In the genomic region with DNA sequence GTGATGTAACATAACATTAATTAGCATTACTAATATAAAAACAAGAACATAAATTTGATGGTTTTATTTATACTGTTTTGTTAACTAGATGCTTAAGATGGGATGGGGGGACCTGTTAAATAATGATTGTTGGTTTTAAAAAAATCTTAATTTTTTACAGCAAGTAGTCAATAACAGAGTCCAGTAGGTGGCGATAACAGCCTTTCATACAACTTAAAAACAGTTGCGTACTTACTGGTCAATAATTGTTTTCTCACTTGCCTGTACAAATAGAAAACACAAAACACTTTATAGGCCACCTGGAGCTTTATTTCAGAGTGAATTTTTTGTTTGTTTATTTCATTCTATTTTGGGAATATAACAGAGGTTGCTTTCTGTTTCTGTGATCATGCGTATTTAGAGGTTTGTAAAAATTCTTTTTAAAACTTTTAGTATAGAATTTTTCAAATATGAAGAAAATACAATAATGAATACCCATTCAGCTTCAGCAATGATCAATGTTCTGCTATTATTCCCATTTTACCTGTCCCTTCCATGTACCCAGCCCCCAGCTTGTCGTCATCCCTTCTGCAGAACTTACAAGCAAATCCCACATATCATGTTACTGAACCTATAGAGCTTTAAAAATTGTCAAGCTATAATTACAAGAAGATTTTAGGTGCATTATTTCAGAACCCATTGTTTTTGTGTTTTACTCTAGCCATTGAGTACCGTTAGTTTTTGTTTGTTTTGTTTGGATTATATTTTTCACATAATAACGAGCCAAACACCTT, we compare ENCODE assay signal across 8 cellular contexts.
DNase-seq lines count a peak whose midpoint lies in the region; ATAC-seq and TF ChIP-seq lines count a peak whose summit lies in the region.

No MANE protein-coding gene starts in this region.

- no peak overlapping the region for H3K27ac ChIP-seq in coronary artery

- H3K9ac ChIP-seq in NT2/D1 (ENCODE audit: insufficient read length, low read depth) = no peak overlapping the region

- TF ChIP-seq CTCF in coronary artery (IDR thresholded peaks at IDR 0.05) = peak; percentile 35
- peak; percentile 76 for TF ChIP-seq CTCF in mesothelial cell of epicardium (IDR thresholded peaks at IDR 0.05; ENCODE audit: unreplicated experiment)

- H3K27me3 Mint-ChIP-seq in mesothelial cell of epicardium (ENCODE audit: low read depth) = no peaks in the 10 kb centered on the region

- ATAC-seq in stimulated activated naive CD8-positive, alpha-beta T cell treated with anti-CD3 and anti-CD28 coated beads, Interleukin-15, Interleukin-2, amounts not matched to agents 100 U/mL and 50 U/mL, for 24 hours = no peak

- H3K4me1 Mint-ChIP-seq in mesothelial cell of epicardium = peaks cover 3% of the 10 kb centered on the region

- H3K36me3 ChIP-seq in NT2/D1 (ENCODE audit: insufficient read depth, insufficient read length, low read length) = peaks cover 2% of the 10 kb centered on the region

- no peaks in the 10 kb centered on the region for H3K4me1 ChIP-seq in NT2/D1 (ENCODE audit: insufficient read depth, insufficient read length)

- peaks cover 1% of the 10 kb centered on the region for H3K36me3 Mint-ChIP-seq in mesothelial cell of epicardium

- H3K9me3 Mint-ChIP-seq in mesothelial cell of epicardium = no peaks in the 10 kb centered on the region

- H3K4me3 ChIP-seq in NT2/D1 (ENCODE audit: insufficient read length, low read depth) = no peak overlapping the region
- H3K4me3 ChIP-seq in coronary artery = no peak overlapping the region

- no peaks in the 10 kb centered on the region for H3K9me3 ChIP-seq in NT2/D1 (ENCODE audit: insufficient read depth, low read length)

- DNase-seq in Daoy (ENCODE audit: low read depth) = peak; percentile 2
- peak; percentile 80 for DNase-seq in HT-29 (ENCODE audit: low spot score)
- peak; percentile 18 for DNase-seq in NT2/D1 (ENCODE audit: low read depth, low spot score)
- DNase-seq in coronary artery (ENCODE audit: low spot score) = no peak
- DNase-seq in mesothelial cell of epicardium (ENCODE audit: low spot score in 2 of 2, unreplicated experiment in 2 of 2) = no peak
- no peak for DNase-seq in stimulated activated naive CD8-positive, alpha-beta T cell treated with anti-CD3 and anti-CD28 coated beads, Interleukin-15, Interleukin-2, amounts not matched to agents 100 U/mL and 50 U/mL, for 24 hours
- no peak for DNase-seq in stimulated activated CD4-positive, alpha-beta T cell treated with anti-CD3 and anti-CD28 coated beads, Interleukin-4, amount 100 ng/mL, for 1 hour
- DNase-seq in GM19238 (ENCODE audit: insufficient read length, low spot score) = no peak

- no peak overlapping the region for H3K4me3 Mint-ChIP-seq in mesothelial cell of epicardium

- H3K27ac Mint-ChIP-seq in mesothelial cell of epicardium = no peak overlapping the region

- H3K27me3 ChIP-seq in NT2/D1 (ENCODE audit: insufficient read depth, insufficient read length) = no peaks in the 10 kb centered on the region

Comparison
In these comparisons a context has a peak if more than half of its experiments do, and no peak if none do; other contexts are left out.
1. DNase-seq: peak in Daoy (single experiment), HT-29 (single experiment) and NT2/D1 (single experiment); none in coronary artery (single experiment), mesothelial cell of epicardium (0 of 2), stimulated activated naive CD8-positive, alpha-beta T cell treated with anti-CD3 and anti-CD28 coated beads, Interleukin-15, Interleukin-2, amounts not matched to agents 100 U/mL and 50 U/mL, for 24 hours (single experiment), stimulated activated CD4-positive, alpha-beta T cell treated with anti-CD3 and anti-CD28 coated beads, Interleukin-4, amount 100 ng/mL, for 1 hour (single experiment) and GM19238 (single experiment).